13 cellular contexts compared by ENCODE assay signal in the genomic region with DNA sequence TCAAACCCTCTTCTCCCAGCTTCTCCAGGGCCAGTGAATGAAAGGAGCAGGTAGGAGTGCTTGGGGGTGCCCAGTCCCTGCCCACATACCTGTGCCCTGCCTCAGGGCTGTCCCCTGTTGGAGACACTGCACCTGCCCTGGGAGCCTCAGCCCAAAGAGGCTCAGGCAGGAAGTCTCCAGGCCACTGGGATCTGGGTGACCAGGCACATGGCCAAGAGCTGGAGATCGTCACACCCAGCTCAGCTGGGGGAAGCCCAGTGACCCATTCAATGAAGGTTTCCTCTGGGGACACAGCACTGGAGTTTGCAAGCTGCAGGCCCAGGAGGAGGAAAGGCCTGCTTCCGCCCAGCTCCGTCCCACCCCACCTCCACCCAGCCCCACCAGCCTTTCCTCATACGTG.
DNase-seq lines count a peak whose midpoint lies in the region; TF ChIP-seq lines count a peak whose summit lies in the region.
"Had no signal": no experiment of that assay in that cellular context is flagged by ENCODE, and none has a peak within 500 bp of the region (broad histone marks: within the 10 kb centered on the region; RNA-seq: fewer than 3 reads in every experiment).

No MANE protein-coding gene starts in this region.

- H3K79me1 ChIP-seq in mesenchymal stem cell (replicated peaks; ENCODE audit: low read length, poor library complexity, severe bottlenecking): no peaks in the 10 kb centered on the region

- H2BK12ac ChIP-seq in mesenchymal stem cell (ENCODE audit: low read length in 2 of 2): peak overlapping the region; percentile 85 to 87

- H3K36me3 ChIP-seq in mesenchymal stem cell (ENCODE audit: control insufficient read depth in 1 of 2, insufficient read depth in 2 of 2, low read depth in 1 of 2, low read length in 2 of 2): no peaks in the 10 kb centered on the region
- H3K36me3 ChIP-seq: SJCRH30 had no signal

- 62% methylated on average over 1 of the region's 4 CpGs for WGBS in mesenchymal stem cell

- POLR2A ChIA-PET in activated CD4-positive, alpha-beta memory T cell treated with anti-CD3 and anti-CD28 coated beads for 36 hours (lab: Charles Lee): no interaction called here

- no peak overlapping the region for H2BK5ac ChIP-seq in mesenchymal stem cell (ENCODE audit: low read depth, low read length, poor library complexity, severe bottlenecking)

- H3K4me3 ChIP-seq in mesenchymal stem cell (ENCODE audit: insufficient read depth in 1 of 2, low read depth in 1 of 2, low read length in 2 of 2): no peak overlapping the region
- H3K4me3 ChIP-seq: SJCRH30 had no signal

- peaks cover 60% of the 10 kb centered on the region for H3K4me1 Mint-ChIP-seq in chondrocyte (ENCODE audit: low read depth)
- no peaks in the 10 kb centered on the region for H3K4me1 Mint-ChIP-seq in activated CD4-positive, alpha-beta memory T cell treated with anti-CD3 and anti-CD28 coated beads for 36 hours (ENCODE audit: low read depth)

- H3K4me2 ChIP-seq in mesenchymal stem cell (ENCODE audit: low read length, poor library complexity, severe bottlenecking): no peak overlapping the region

- no peak for TF ChIP-seq CTCF in chondrocyte (IDR thresholded peaks at IDR 0.05)

- H3K27ac ChIP-seq in epithelial cell of prostate: peak overlapping the region; percentile 61
- H3K27ac ChIP-seq in mesenchymal stem cell (ENCODE audit: low read length, poor library complexity, severe bottlenecking): no peak overlapping the region
- H3K27ac ChIP-seq: SJCRH30 had no signal

- H2BK120ac ChIP-seq in mesenchymal stem cell (ENCODE audit: low read depth, low read length): no peak overlapping the region

- peak overlapping the region; percentile 90 for H4K91ac ChIP-seq in mesenchymal stem cell (ENCODE audit: low read length)

- no peaks in the 10 kb centered on the region for H3K9me3 ChIP-seq in mesenchymal stem cell (ENCODE audit: control insufficient read depth, low read length)
- H3K9me3 ChIP-seq: SJCRH30 had no signal

- H3K36me3 Mint-ChIP-seq in chondrocyte (ENCODE audit: low read depth): no peaks in the 10 kb centered on the region
- H3K36me3 Mint-ChIP-seq in activated CD4-positive, alpha-beta memory T cell treated with anti-CD3 and anti-CD28 coated beads for 36 hours: no peaks in the 10 kb centered on the region
- H3K36me3 Mint-ChIP-seq: activated naive CD4-positive, alpha-beta T cell treated with anti-CD3 and anti-CD28 coated beads, Interleukin-2, amount 50 U/mL, for 72 hours; naive B cell had no signal

- H3K27me3 Mint-ChIP-seq in chondrocyte (ENCODE audit: low read depth): no peaks in the 10 kb centered on the region
- no peaks in the 10 kb centered on the region for H3K27me3 Mint-ChIP-seq in activated CD4-positive, alpha-beta memory T cell treated with anti-CD3 and anti-CD28 coated beads for 36 hours
- H3K27me3 Mint-ChIP-seq: stimulated activated naive CD8-positive, alpha-beta T cell treated with anti-CD3 and anti-CD28 coated beads, Interleukin-15, amount 100 ng/mL, for 72 hours had no signal

- H3K27me3 ChIP-seq in mesenchymal stem cell (ENCODE audit: control insufficient read depth in 1 of 2, insufficient read depth in 1 of 2, low read length in 2 of 2): no peaks in the 10 kb centered on the region
- H3K27me3 ChIP-seq: SJCRH30 had no signal

- no peaks in the 10 kb centered on the region for H3K9me3 Mint-ChIP-seq in chondrocyte (ENCODE audit: low read depth)
- H3K9me3 Mint-ChIP-seq in activated CD4-positive, alpha-beta memory T cell treated with anti-CD3 and anti-CD28 coated beads for 36 hours: no peaks in the 10 kb centered on the region
- H3K9me3 Mint-ChIP-seq: activated naive CD4-positive, alpha-beta T cell treated with anti-CD3 and anti-CD28 coated beads, Interleukin-2, amount 50 U/mL, for 72 hours; naive B cell; stimulated activated naive CD8-positive, alpha-beta T cell treated with anti-CD3 and anti-CD28 coated beads, Interleukin-15, amount 100 ng/mL, for 72 hours had no signal

- H3K23ac ChIP-seq in mesenchymal stem cell (ENCODE audit: low read length in 2 of 2): no peak overlapping the region

- H2BK15ac ChIP-seq in mesenchymal stem cell (ENCODE audit: low read depth, poor library complexity, severe bottlenecking): peak overlapping the region; percentile 65

- H3K4me1 ChIP-seq in mesenchymal stem cell (ENCODE audit: control insufficient read depth, insufficient read depth, low read depth, low read length): peaks cover 31% of the 10 kb centered on the region

- H2AK5ac ChIP-seq in mesenchymal stem cell (ENCODE audit: low read length, severe bottlenecking): peak overlapping the region; percentile 26

- H4K8ac ChIP-seq in mesenchymal stem cell (ENCODE audit: low read length): no peak overlapping the region

- CTCF ChIA-PET in activated CD4-positive, alpha-beta memory T cell treated with anti-CD3 and anti-CD28 coated beads for 36 hours (lab: Charles Lee): no interaction called here

- H3K4ac ChIP-seq in mesenchymal stem cell (ENCODE audit: low read depth in 1 of 2, low read length in 2 of 2): no peak overlapping the region

- H3K9ac ChIP-seq in mesenchymal stem cell (ENCODE audit: low read length): no peak overlapping the region

- no peak overlapping the region for H3K14ac ChIP-seq in mesenchymal stem cell (ENCODE audit: low read length in 2 of 2)

- peak overlapping the region; percentile 66 to 71 for H3K18ac ChIP-seq in mesenchymal stem cell (ENCODE audit: low read depth in 1 of 2, low read length in 2 of 2)

- DNase-seq in NCI-H2029 treated with DMSO at 0.1 percent for 48 hours (lab: John Stamatoyannopoulos, UW) (peak; percentile 13), epithelial cell of prostate (ENCODE audit: low read depth, low spot score) (no peak), mesenchymal stem cell (no peak), ureter (ENCODE audit: low spot score) (peak; percentile 78), inferior parietal cortex (ENCODE audit: extremely low spot score) (no peak), chondrocyte (ENCODE audit: low spot score) (no peak)
- DNase-seq in activated CD4-positive, alpha-beta memory T cell treated with anti-CD3 and anti-CD28 coated beads for 36 hours: no peak
- DNase-seq: naive B cell; NCI-H1417 treated with DMSO at 0.1 percent for 48 hours; NCI-H526 treated with DMSO at 0.1 percent for 48 hours; SJCRH30; stimulated activated naive CD8-positive, alpha-beta T cell treated with anti-CD3 and anti-CD28 coated beads, Interleukin-15, amount 100 ng/mL, for 72 hours had no signal

- intact Hi-C loops in activated CD4-positive, alpha-beta memory T cell treated with anti-CD3 and anti-CD28 coated beads for 36 hours (cut with micrococcal nuclease): no loop called here

- H3K27ac Mint-ChIP-seq in chondrocyte (ENCODE audit: unreplicated experiment): no peak overlapping the region
- no peak overlapping the region for H3K27ac Mint-ChIP-seq in activated CD4-positive, alpha-beta memory T cell treated with anti-CD3 and anti-CD28 coated beads for 36 hours
- H3K27ac Mint-ChIP-seq: activated naive CD4-positive, alpha-beta T cell treated with anti-CD3 and anti-CD28 coated beads, Interleukin-2, amount 50 U/mL, for 72 hours; stimulated activated naive CD8-positive, alpha-beta T cell treated with anti-CD3 and anti-CD28 coated beads, Interleukin-15, amount 100 ng/mL, for 72 hours had no signal

- H2AFZ ChIP-seq in mesenchymal stem cell (ENCODE audit: low read depth, low read length): no peak overlapping the region

- H3K4me3 Mint-ChIP-seq in chondrocyte (ENCODE audit: unreplicated experiment): no peak overlapping the region
- H3K4me3 Mint-ChIP-seq in activated CD4-positive, alpha-beta memory T cell treated with anti-CD3 and anti-CD28 coated beads for 36 hours: no peak overlapping the region
- H3K4me3 Mint-ChIP-seq: naive B cell; stimulated activated naive CD8-positive, alpha-beta T cell treated with anti-CD3 and anti-CD28 coated beads, Interleukin-15, amount 100 ng/mL, for 72 hours had no signal

Comparison
In these comparisons a context has a peak if more than half of its experiments do, and no peak if none do; other contexts are left out.
1. DNase-seq: peak in NCI-H2029 treated with DMSO at 0.1 percent for 48 hours (single experiment) and ureter (single experiment); none in epithelial cell of prostate (single experiment), mesenchymal stem cell (single experiment), inferior parietal cortex (single experiment), chondrocyte (single experiment) and activated CD4-positive, alpha-beta memory T cell treated with anti-CD3 and anti-CD28 coated beads for 36 hours (single experiment).